In the genomic region with DNA sequence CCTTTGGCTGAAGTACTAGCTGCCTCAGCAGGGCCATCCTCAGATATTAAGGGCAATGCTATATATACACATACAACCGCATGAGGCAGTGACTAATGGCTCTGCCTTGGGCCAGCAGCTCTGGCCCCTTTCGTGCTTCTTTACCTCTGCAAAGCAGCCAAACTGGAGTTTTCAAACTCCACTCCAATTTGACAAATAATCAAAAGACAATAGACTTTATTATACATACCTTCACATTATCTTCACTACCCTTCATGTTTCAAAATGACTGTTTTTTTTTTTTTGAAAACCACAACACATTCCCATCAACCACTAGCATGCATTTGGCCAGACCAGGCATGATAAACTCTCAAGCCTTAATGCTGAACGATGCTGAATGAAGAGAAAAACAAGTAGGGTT, we compare ENCODE assay signal across 24 cellular contexts.
A peak's percentile ranks its signal among the peaks of the same experiment; 100 is the strongest.
DNase-seq lines count a peak whose midpoint lies in the region; ATAC-seq, FAIRE-seq and TF ChIP-seq lines count a peak whose summit lies in the region.
"Had no signal": no experiment of that assay in that cellular context is flagged by ENCODE, and none has a peak within 500 bp of the region (broad histone marks: within the 10 kb centered on the region; RNA-seq: fewer than 3 reads in every experiment).

No MANE protein-coding gene starts in this region.

- peak; percentile 45 for FAIRE-seq in GM19239 (lab: Jason Lieb, UNC)
- FAIRE-seq: GM12891, H54, small intestine had no signal

- no peaks in the 10 kb centered on the region for H3K36me3 Mint-ChIP-seq in activated CD4-positive, alpha-beta memory T cell treated with anti-CD3 and anti-CD28 coated beads, Interleukin-2, amount 10 ng/mL, durations not matched to agents 7 days and 5 days (ENCODE audit: low read depth)

- H3K36me3 ChIP-seq in brain microvascular endothelial cell (replicated peaks) (no peaks in the 10 kb centered on the region), psoas muscle (ENCODE audit: insufficient read depth in 1 of 2, low read depth in 1 of 2) (no peaks in the 10 kb centered on the region)

- TF ChIP-seq CTCF in brain microvascular endothelial cell (IDR thresholded peaks at IDR 0.05; ENCODE audit: low read depth, low read length, missing control alignments) (no peak), psoas muscle (IDR thresholded peaks at IDR 0.05) (no peak)

- POLR2A ChIA-PET in activated CD4-positive, alpha-beta memory T cell treated with anti-CD3 and anti-CD28 coated beads, Interleukin-2, amount 10 ng/mL, durations not matched to agents 7 days and 5 days (lab: Charles Lee), result no interaction called here

- H3K4me3 ChIP-seq in brain microvascular endothelial cell (ENCODE audit: low read depth, low read length) (no peak overlapping the region), psoas muscle (no peak overlapping the region)
- H3K4me3 ChIP-seq: testis had no signal

- in situ Hi-C loops in brain microvascular endothelial cell (cut with HindIII; ENCODE audit: low pct_ligation_motif_present, low sequenced_read_pairs), result no loop called here

- H3K4me1 Mint-ChIP-seq in activated CD4-positive, alpha-beta memory T cell treated with anti-CD3 and anti-CD28 coated beads, Interleukin-2, amount 10 ng/mL, durations not matched to agents 7 days and 5 days, result peaks cover 7% of the 10 kb centered on the region
- H3K4me1 Mint-ChIP-seq: CD8-positive, alpha-beta memory T cell; stimulated activated naive B cell treated with anti-CD40 and anti-IgM and Interleukin-4, amounts not matched to agents 10 μg/mL and 1 μg/mL and 100 μg/mL, for 72 hours had no signal

- no peaks in the 10 kb centered on the region for H3K9me3 Mint-ChIP-seq in activated CD4-positive, alpha-beta memory T cell treated with anti-CD3 and anti-CD28 coated beads, Interleukin-2, amount 10 ng/mL, durations not matched to agents 7 days and 5 days
- H3K9me3 Mint-ChIP-seq: activated CD8-positive, alpha-beta T cell treated with anti-CD3 and anti-CD28 coated beads for 36 hours; activated naive CD4-positive, alpha-beta T cell treated with anti-CD3 and anti-CD28 coated beads for 36 hours; CD8-positive, alpha-beta memory T cell; stimulated activated naive B cell treated with anti-CD40 and anti-IgM and Interleukin-4, amounts not matched to agents 10 μg/mL and 1 μg/mL and 100 μg/mL, for 72 hours had no signal

- peaks cover 23% of the 10 kb centered on the region for H3K4me1 ChIP-seq in psoas muscle
- H3K4me1 ChIP-seq: testis had no signal

- H3K27ac ChIP-seq in brain microvascular endothelial cell (no peak overlapping the region), psoas muscle (peak overlapping the region; percentile 77)
- H3K27ac ChIP-seq: HL-60, testis had no signal

- CTCF ChIA-PET in activated CD4-positive, alpha-beta memory T cell treated with anti-CD3 and anti-CD28 coated beads, Interleukin-2, amount 10 ng/mL, durations not matched to agents 7 days and 5 days (lab: Charles Lee), result no interaction called here

- WGBS in psoas muscle, 3 donors, result 29 to 49% (median 44%) methylated on average over 3 of the region's 3 CpGs

- no peak overlapping the region for H3K4me3 Mint-ChIP-seq in activated CD4-positive, alpha-beta memory T cell treated with anti-CD3 and anti-CD28 coated beads, Interleukin-2, amount 10 ng/mL, durations not matched to agents 7 days and 5 days
- H3K4me3 Mint-ChIP-seq: activated CD8-positive, alpha-beta T cell treated with anti-CD3 and anti-CD28 coated beads for 36 hours; activated naive CD4-positive, alpha-beta T cell treated with anti-CD3 and anti-CD28 coated beads for 36 hours; CD8-positive, alpha-beta memory T cell; stimulated activated naive B cell treated with anti-CD40 and anti-IgM and Interleukin-4, amounts not matched to agents 10 μg/mL and 1 μg/mL and 100 μg/mL, for 72 hours had no signal

- intact Hi-C loops in psoas muscle (cut with DNase I), result no loop called here

- ATAC-seq in psoas muscle, result peak; percentile 75 to 94 (median 92)
- ATAC-seq: activated CD8-positive, alpha-beta T cell treated with anti-CD3 and anti-CD28 coated beads for 36 hours; stimulated activated naive B cell treated with anti-CD40 and anti-IgM and Interleukin-4, amounts not matched to agents 10 μg/mL and 1 μg/mL and 100 μg/mL, for 72 hours had no signal

- no peaks in the 10 kb centered on the region for H3K27me3 ChIP-seq in brain microvascular endothelial cell (replicated peaks)
- no peaks in the 10 kb centered on the region for H3K27me3 ChIP-seq in psoas muscle (ENCODE audit: insufficient read depth in 3 of 3, low read length in 2 of 3)
- H3K27me3 ChIP-seq: testis had no signal

- DNase-seq in GM19239 (ENCODE audit: insufficient read length, low spot score) (no peak), M059J (ENCODE audit: low read depth) (peak; percentile 85), brain microvascular endothelial cell (peak; percentile 14), psoas muscle (no peak), RKO (ENCODE audit: low spot score) (no peak)
- DNase-seq in activated CD4-positive, alpha-beta memory T cell treated with anti-CD3 and anti-CD28 coated beads, Interleukin-2, amount 10 ng/mL, durations not matched to agents 7 days and 5 days, result no peak
- no peak for DNase-seq in effector CD8-positive, alpha-beta T cell (lab: John Stamatoyannopoulos, UW)
- DNase-seq: activated CD4-positive, CD25-positive, alpha-beta regulatory T cell; activated CD8-positive, alpha-beta T cell treated with anti-CD3 and anti-CD28 coated beads for 36 hours; activated naive CD4-positive, alpha-beta T cell treated with anti-CD3 and anti-CD28 coated beads for 36 hours; activated T-cell treated with anti-CD3 and anti-CD28 coated beads, Interleukin-2, amount 50 U/mL, for 1 hour; CD8-positive, alpha-beta memory T cell; DMS53; erythroblast; NCI-H1436; NCI-H526; small intestine; stimulated activated CD4-positive, alpha-beta T cell treated with anti-CD3 and anti-CD28 coated beads, Interleukin-2, amount 100 ng/mL, for 48 hours; stimulated activated naive B cell treated with anti-CD40 and anti-IgM and Interleukin-4, amounts not matched to agents 10 μg/mL and 1 μg/mL and 100 μg/mL, for 72 hours; T1000; testis had no signal

- H3K9me3 ChIP-seq in psoas muscle, result no peaks in the 10 kb centered on the region
- H3K9me3 ChIP-seq: testis had no signal

- H3K27ac Mint-ChIP-seq in activated CD4-positive, alpha-beta memory T cell treated with anti-CD3 and anti-CD28 coated beads, Interleukin-2, amount 10 ng/mL, durations not matched to agents 7 days and 5 days, result no peak overlapping the region
- H3K27ac Mint-ChIP-seq: activated CD8-positive, alpha-beta T cell treated with anti-CD3 and anti-CD28 coated beads for 36 hours; activated naive CD4-positive, alpha-beta T cell treated with anti-CD3 and anti-CD28 coated beads for 36 hours; CD8-positive, alpha-beta memory T cell; stimulated activated naive B cell treated with anti-CD40 and anti-IgM and Interleukin-4, amounts not matched to agents 10 μg/mL and 1 μg/mL and 100 μg/mL, for 72 hours had no signal

- H3K27me3 Mint-ChIP-seq in activated CD4-positive, alpha-beta memory T cell treated with anti-CD3 and anti-CD28 coated beads, Interleukin-2, amount 10 ng/mL, durations not matched to agents 7 days and 5 days, result no peaks in the 10 kb centered on the region
- H3K27me3 Mint-ChIP-seq: activated CD8-positive, alpha-beta T cell treated with anti-CD3 and anti-CD28 coated beads for 36 hours; CD8-positive, alpha-beta memory T cell; stimulated activated naive B cell treated with anti-CD40 and anti-IgM and Interleukin-4, amounts not matched to agents 10 μg/mL and 1 μg/mL and 100 μg/mL, for 72 hours had no signal

Comparison
In these comparisons a context has a peak if more than half of its experiments do, and no peak if none do; other contexts are left out.
1. DNase-seq: peak in M059J (single experiment) and brain microvascular endothelial cell (single experiment); none in GM19239 (single experiment), psoas muscle (0 of 2), RKO (single experiment), activated CD4-positive, alpha-beta memory T cell treated with anti-CD3 and anti-CD28 coated beads, Interleukin-2, amount 10 ng/mL, durations not matched to agents 7 days and 5 days (single experiment) and effector CD8-positive, alpha-beta T cell (single experiment).